27 cellular contexts compared by ENCODE assay signal in genomic region chr13:40505196-40505595, GRCh38.
"Had no signal": no experiment of that assay in that cellular context is flagged by ENCODE, and none has a peak within 500 bp of the region (broad histone marks: within the 10 kb centered on the region; RNA-seq: fewer than 3 reads in every experiment).

No MANE protein-coding gene starts in this region.

- H3K27me3 Mint-ChIP-seq: activated B cell treated with CpG ODN at 0.5 μM for 24 hours; activated CD4-positive, alpha-beta T cell treated with anti-CD3 and anti-CD28 coated beads, Interleukin-2, amount 10 ng/mL, durations not matched to agents 24 days and 14 days; activated naive CD8-positive, alpha-beta T cell; memory B cell; naive thymus-derived CD8-positive, alpha-beta T cell had no signal

- H3K9me3 Mint-ChIP-seq: activated B cell treated with CpG ODN at 0.5 μM for 24 hours; dendritic cell treated with granulocyte-macrophage colony-stimulating factor and Interleukin-4, amounts not matched to agents 40 ng/mL and 50 ng/mL, for 4 days; memory B cell; naive thymus-derived CD8-positive, alpha-beta T cell had no signal

- H3K4me3 ChIP-seq: breast epithelium, mucosa of descending colon, skin epidermis, tibial artery had no signal

- FAIRE-seq: kidney, TTC549, urothelium cell line had no signal

- DNase-seq: activated B cell treated with CpG ODN at 0.5 μM for 24 hours; activated CD4-positive, alpha-beta T cell treated with anti-CD3 and anti-CD28 coated beads, Interleukin-2, amount 10 ng/mL, durations not matched to agents 24 days and 14 days; activated CD8-positive, alpha-beta memory T cell treated with anti-CD3 and anti-CD28 coated beads, Interleukin-2, amount 50 U/mL, for 4 hours; activated effector memory CD4-positive, alpha-beta T cell treated with anti-CD3 and anti-CD28 coated beads, Interleukin-2, amount 50 U/mL, for 16 hours; activated T-cell treated with anti-CD3 and anti-CD28 coated beads, Interleukin-2, amount 50 U/mL, for 48 hours; amygdala; cerebellar nuclear complex; effector memory CD4-positive, alpha-beta T cell; erythroblast; kidney; left ventricle myocardium superior; mucosa of descending colon; naive thymus-derived CD8-positive, alpha-beta T cell; retina; stimulated activated CD4-positive, alpha-beta T cell treated with anti-CD3 and anti-CD28 coated beads, Interleukin-4, amount 100 ng/mL, for 24 hours; stimulated activated naive CD4-positive, alpha-beta T cell; T-helper 2 cell; tibial artery had no signal

- H3K27ac Mint-ChIP-seq: activated B cell treated with CpG ODN at 0.5 μM for 24 hours; activated CD4-positive, alpha-beta T cell treated with anti-CD3 and anti-CD28 coated beads, Interleukin-2, amount 10 ng/mL, durations not matched to agents 24 days and 14 days; activated CD8-positive, alpha-beta T cell treated with anti-CD3 and anti-CD28 coated beads, Interleukin-2, amount 10 ng/mL, durations not matched to agents 7 days and 5 days; activated naive CD8-positive, alpha-beta T cell; dendritic cell treated with granulocyte-macrophage colony-stimulating factor and Interleukin-4, amounts not matched to agents 40 ng/mL and 50 ng/mL, for 4 days; memory B cell had no signal

- H3K4me1 Mint-ChIP-seq: activated B cell treated with CpG ODN at 0.5 μM for 24 hours had no signal

- H3K36me3 Mint-ChIP-seq: memory B cell; naive thymus-derived CD8-positive, alpha-beta T cell had no signal

- H3K27ac ChIP-seq: neutrophil, skin epidermis had no signal

- H3K9me3 ChIP-seq: breast epithelium, mucosa of descending colon, neutrophil, tibial artery had no signal

- H3K36me3 ChIP-seq: breast epithelium, neutrophil, tibial artery had no signal

- H3K4me3 Mint-ChIP-seq: activated B cell treated with CpG ODN at 0.5 μM for 24 hours; activated CD4-positive, alpha-beta T cell treated with anti-CD3 and anti-CD28 coated beads, Interleukin-2, amount 10 ng/mL, durations not matched to agents 24 days and 14 days; activated CD8-positive, alpha-beta T cell treated with anti-CD3 and anti-CD28 coated beads, Interleukin-2, amount 10 ng/mL, durations not matched to agents 7 days and 5 days; activated naive CD8-positive, alpha-beta T cell; dendritic cell treated with granulocyte-macrophage colony-stimulating factor and Interleukin-4, amounts not matched to agents 40 ng/mL and 50 ng/mL, for 4 days; memory B cell had no signal

- H3K27me3 ChIP-seq: breast epithelium, neutrophil, tibial artery had no signal

- H3K4me1 ChIP-seq: breast epithelium had no signal

- ATAC-seq: activated CD8-positive, alpha-beta T cell treated with anti-CD3 and anti-CD28 coated beads, Interleukin-2, amount 10 ng/mL, durations not matched to agents 7 days and 5 days; left ventricle myocardium superior; mucosa of descending colon; naive thymus-derived CD8-positive, alpha-beta T cell had no signal
